Comparison of ENCODE assay signal across 14 cellular contexts in genomic region chr9:111910428-111910827, GRCh38. TPM values are rescaled to one million over a fixed set of nuclear protein-coding genes. Genes with fewer than 3 reads are reported as not detected.
DNase-seq lines count a peak whose midpoint lies in the region; ATAC-seq and TF ChIP-seq lines count a peak whose summit lies in the region.
"Had no signal": no experiment of that assay in that cellular context is flagged by ENCODE, and none has a peak within 500 bp of the region (broad histone marks: within the 10 kb centered on the region; RNA-seq: fewer than 3 reads in every experiment).

No MANE protein-coding gene starts in this region.

- H3K4me3 ChIP-seq in CD4-positive, CD25-positive, alpha-beta regulatory T cell (ENCODE audit: low read depth, low read length): peak overlapping the region; percentile 62
- H3K4me3 ChIP-seq in naive thymus-derived CD4-positive, alpha-beta T cell (ENCODE audit: low read length): no peak overlapping the region
- H3K4me3 ChIP-seq: breast epithelium, lung, neural progenitor cell, thyroid gland had no signal

- peaks cover 77% of the 10 kb centered on the region for H3K4me1 ChIP-seq in CD4-positive, CD25-positive, alpha-beta regulatory T cell (ENCODE audit: control insufficient read depth, insufficient read depth, low read length, poor library complexity, severe bottlenecking)
- peaks cover 40 to 65% of the 10 kb centered on the region in 2 donors for H3K4me1 ChIP-seq in naive thymus-derived CD4-positive, alpha-beta T cell (ENCODE audit: control insufficient read depth in 2 of 2, insufficient read depth in 2 of 2, low read length in 2 of 2)
- H3K4me1 ChIP-seq: neural progenitor cell had no signal

- POLR2A ChIA-PET in activated CD8-positive, alpha-beta T cell treated with anti-CD3 and anti-CD28 coated beads for 36 hours (lab: Charles Lee): no interaction called here
- POLR2A ChIA-PET in naive thymus-derived CD4-positive, alpha-beta T cell (lab: Charles Lee): no interaction called here

- peak in 1 of 3 donors; percentile 39 for DNase-seq in CD4-positive, CD25-positive, alpha-beta regulatory T cell
- DNase-seq in Calu3 (no peak), posterior cingulate gyrus (no peak), hepatic stellate cell (ENCODE audit: low spot score) (no peak), NCI-H446 (lab: John Stamatoyannopoulos, UW) (no peak)
- DNase-seq in activated CD8-positive, alpha-beta T cell treated with anti-CD3 and anti-CD28 coated beads for 36 hours: peak; percentile 41
- no peak for DNase-seq in naive thymus-derived CD4-positive, alpha-beta T cell
- DNase-seq: activated gamma-delta T cell treated with Interleukin-2 at 50 U/mL for 16 hours, right cardiac atrium, T-helper 9 cell, thyroid gland had no signal

- H3K9me3 Mint-ChIP-seq in CD4-positive, CD25-positive, alpha-beta regulatory T cell: no peaks in the 10 kb centered on the region
- no peaks in the 10 kb centered on the region for H3K9me3 Mint-ChIP-seq in Calu3 (ENCODE audit: low read depth, unreplicated experiment)
- H3K9me3 Mint-ChIP-seq in activated CD8-positive, alpha-beta T cell treated with anti-CD3 and anti-CD28 coated beads for 36 hours: no peaks in the 10 kb centered on the region
- H3K9me3 Mint-ChIP-seq in naive thymus-derived CD4-positive, alpha-beta T cell: no peaks in the 10 kb centered on the region
- H3K9me3 Mint-ChIP-seq: neural progenitor cell had no signal

- peaks cover 18% of the 10 kb centered on the region for H3K36me3 Mint-ChIP-seq in CD4-positive, CD25-positive, alpha-beta regulatory T cell
- peaks cover 63% of the 10 kb centered on the region for H3K36me3 Mint-ChIP-seq in Calu3 (ENCODE audit: insufficient read depth, unreplicated experiment)
- peaks cover 23% of the 10 kb centered on the region for H3K36me3 Mint-ChIP-seq in activated CD8-positive, alpha-beta T cell treated with anti-CD3 and anti-CD28 coated beads for 36 hours (ENCODE audit: low read depth)
- peaks cover 0 to 21% (median 7%) of the 10 kb centered on the region in 5 donors for H3K36me3 Mint-ChIP-seq in naive thymus-derived CD4-positive, alpha-beta T cell

- no peaks in the 10 kb centered on the region for H3K27me3 Mint-ChIP-seq in CD4-positive, CD25-positive, alpha-beta regulatory T cell
- H3K27me3 Mint-ChIP-seq in Calu3 (ENCODE audit: unreplicated experiment): no peaks in the 10 kb centered on the region
- no peaks in the 10 kb centered on the region for H3K27me3 Mint-ChIP-seq in activated CD8-positive, alpha-beta T cell treated with anti-CD3 and anti-CD28 coated beads for 36 hours
- no peaks in the 10 kb centered on the region for H3K27me3 Mint-ChIP-seq in naive thymus-derived CD4-positive, alpha-beta T cell

- no TSS peak for BruUV-seq in Calu3 (replicated peaks; lab: Mats Ljungman, UMichigan)

- H3K4me1 Mint-ChIP-seq in CD4-positive, CD25-positive, alpha-beta regulatory T cell: peaks cover 53 to 99% (median 86%) of the 10 kb centered on the region in 4 donors
- H3K4me1 Mint-ChIP-seq in Calu3 (ENCODE audit: low read depth, unreplicated experiment): peaks cover 74% of the 10 kb centered on the region
- peaks cover 86% of the 10 kb centered on the region for H3K4me1 Mint-ChIP-seq in activated CD8-positive, alpha-beta T cell treated with anti-CD3 and anti-CD28 coated beads for 36 hours (ENCODE audit: low read depth)
- H3K4me1 Mint-ChIP-seq in naive thymus-derived CD4-positive, alpha-beta T cell: peaks cover 73 to 100% (median 97%) of the 10 kb centered on the region in 7 donors
- H3K4me1 Mint-ChIP-seq: neural progenitor cell had no signal

- TF ChIP-seq CTCF in Calu3 (IDR thresholded peaks at IDR 0.05; ENCODE audit: unreplicated experiment): no peak
- no peak for TF ChIP-seq CTCF in activated CD8-positive, alpha-beta T cell treated with anti-CD3 and anti-CD28 coated beads for 36 hours (IDR thresholded peaks at IDR 0.05)

- H3K27ac Mint-ChIP-seq in CD4-positive, CD25-positive, alpha-beta regulatory T cell: peak overlapping the region; percentile 38 to 73 (median 50)
- peak overlapping the region; percentile 34 for H3K27ac Mint-ChIP-seq in Calu3 (ENCODE audit: unreplicated experiment)
- peak overlapping the region; percentile 7 for H3K27ac Mint-ChIP-seq in activated CD8-positive, alpha-beta T cell treated with anti-CD3 and anti-CD28 coated beads for 36 hours
- peak overlapping the region in 8 of 9 donors; percentile 16 to 84 (median 56) for H3K27ac Mint-ChIP-seq in naive thymus-derived CD4-positive, alpha-beta T cell
- H3K27ac Mint-ChIP-seq: neural progenitor cell had no signal

- H3K27me3 ChIP-seq in CD4-positive, CD25-positive, alpha-beta regulatory T cell (ENCODE audit: control insufficient read depth, insufficient read depth, low read length): no peaks in the 10 kb centered on the region
- no peaks in the 10 kb centered on the region for H3K27me3 ChIP-seq in naive thymus-derived CD4-positive, alpha-beta T cell (ENCODE audit: control insufficient read depth in 2 of 2, insufficient read depth in 2 of 2, low read length in 2 of 2)
- H3K27me3 ChIP-seq: breast epithelium, neural progenitor cell, thyroid gland had no signal

- no peak for ATAC-seq in CD4-positive, CD25-positive, alpha-beta regulatory T cell (ENCODE audit: low read depth in 2 of 2)
- ATAC-seq in activated CD8-positive, alpha-beta T cell treated with anti-CD3 and anti-CD28 coated beads for 36 hours: peak; percentile 25
- ATAC-seq in naive thymus-derived CD4-positive, alpha-beta T cell: peak; percentile 12
- ATAC-seq: right cardiac atrium had no signal

- intact Hi-C loops in Calu3 (cut with micrococcal nuclease; ENCODE audit: unreplicated experiment): loop anchor here (5.0 kb wide), 1 partner anchor 148 kb away; no protein-coding TSS in a partner anchor
- intact Hi-C loops in activated CD8-positive, alpha-beta T cell treated with anti-CD3 and anti-CD28 coated beads for 36 hours (cut with micrococcal nuclease): loop anchor here (1.0 to 10.0 kb wide), 3 partner anchors 76 to 146 kb away; no protein-coding TSS in a partner anchor
- intact Hi-C loops in naive thymus-derived CD4-positive, alpha-beta T cell (cut with micrococcal nuclease): no loop called here
- intact Hi-C loops in posterior cingulate gyrus (cut with DNase I): no loop called here

- CTCF ChIA-PET in Calu3 (lab: Charles Lee): no interaction called here
- CTCF ChIA-PET in activated CD8-positive, alpha-beta T cell treated with anti-CD3 and anti-CD28 coated beads for 36 hours (lab: Charles Lee): interaction anchor here (1.6 kb wide), 1 partner anchor 13 kb away, joined by 5 read pairs; no protein-coding TSS in a partner anchor
- CTCF ChIA-PET in naive thymus-derived CD4-positive, alpha-beta T cell (lab: Charles Lee): no interaction called here

- H3K27ac ChIP-seq in CD4-positive, CD25-positive, alpha-beta regulatory T cell (ENCODE audit: insufficient read depth, low read length, poor library complexity, severe bottlenecking): no peak overlapping the region
- no peak overlapping the region for H3K27ac ChIP-seq in naive thymus-derived CD4-positive, alpha-beta T cell (ENCODE audit: low read depth, low read length)
- H3K27ac ChIP-seq: breast epithelium, neural progenitor cell, thyroid gland had no signal

- H3K4me3 Mint-ChIP-seq in CD4-positive, CD25-positive, alpha-beta regulatory T cell: peak overlapping the region in 3 of 4 donors; percentile 55 to 71 (median 66)
- H3K4me3 Mint-ChIP-seq in Calu3 (ENCODE audit: low read depth, unreplicated experiment): peak overlapping the region; percentile 7
- H3K4me3 Mint-ChIP-seq in activated CD8-positive, alpha-beta T cell treated with anti-CD3 and anti-CD28 coated beads for 36 hours: peak overlapping the region; percentile 6
- peak overlapping the region; percentile 0 to 77 (median 48) for H3K4me3 Mint-ChIP-seq in naive thymus-derived CD4-positive, alpha-beta T cell
- H3K4me3 Mint-ChIP-seq: neural progenitor cell had no signal

- peaks cover 6% of the 10 kb centered on the region for H3K36me3 ChIP-seq in CD4-positive, CD25-positive, alpha-beta regulatory T cell (ENCODE audit: control insufficient read depth, insufficient read depth, low read length)
- H3K36me3 ChIP-seq in naive thymus-derived CD4-positive, alpha-beta T cell (ENCODE audit: control insufficient read depth in 2 of 3, insufficient read depth in 3 of 3, low read length in 3 of 3): no peaks in the 10 kb centered on the region
- H3K36me3 ChIP-seq: breast epithelium, thyroid gland had no signal

- H3K9me3 ChIP-seq in CD4-positive, CD25-positive, alpha-beta regulatory T cell (ENCODE audit: control insufficient read depth in 2 of 2, low read length in 2 of 2): no peaks in the 10 kb centered on the region
- H3K9me3 ChIP-seq in naive thymus-derived CD4-positive, alpha-beta T cell (ENCODE audit: control insufficient read depth in 2 of 3, low read length in 3 of 3): no peaks in the 10 kb centered on the region
- H3K9me3 ChIP-seq: breast epithelium, thyroid gland had no signal

RNA-seq across cellular contexts. Expression of gene UGCG, which starts 13.8 kb away (rescaled TPM):
- total RNA-seq in CD4-positive, CD25-positive, alpha-beta regulatory T cell: 39.6 TPM
- polyA plus RNA-seq in CD4-positive, CD25-positive, alpha-beta regulatory T cell: 10 to 100 TPM; 17.1 to 24.2 (median 21.3) TPM
- 75.5 and 84.8 TPM in 2 replicates for total RNA-seq in Calu3 (2022)
- total RNA-seq in activated CD8-positive, alpha-beta T cell treated with anti-CD3 and anti-CD28 coated beads for 36 hours: 10 to 100 TPM; 13.5 to 14.3 TPM
- 10 to 100 TPM; 21.1 to 40.9 (median 24.5) TPM for total RNA-seq in naive thymus-derived CD4-positive, alpha-beta T cell
- polyA plus RNA-seq in naive thymus-derived CD4-positive, alpha-beta T cell: 10 to 100 TPM in 1 of 2 donors, 1 to 10 TPM in 1; 10.0 to 13.8 TPM

Comparison
In these comparisons a context has a peak if more than half of its experiments do, and no peak if none do; other contexts are left out.
1. ATAC-seq: peak in activated CD8-positive, alpha-beta T cell treated with anti-CD3 and anti-CD28 coated beads for 36 hours (single experiment) and naive thymus-derived CD4-positive, alpha-beta T cell (single experiment); none in CD4-positive, CD25-positive, alpha-beta regulatory T cell (0 of 2).
2. H3K4me3 Mint-ChIP-seq: peak in every context shown above with its lines; median percentile 66 in CD4-positive, CD25-positive, alpha-beta regulatory T cell; 48 in naive thymus-derived CD4-positive, alpha-beta T cell; 7 in Calu3; 6 in activated CD8-positive, alpha-beta T cell treated with anti-CD3 and anti-CD28 coated beads for 36 hours.
3. intact Hi-C loops: an anchor here in Calu3 (5.0 kb wide) and activated CD8-positive, alpha-beta T cell treated with anti-CD3 and anti-CD28 coated beads for 36 hours (1.0 to 10.0 kb wide); none called in naive thymus-derived CD4-positive, alpha-beta T cell and posterior cingulate gyrus.
4. Peak in every context shown above with its lines, with median percentiles within 50 percentile points of each other: H3K27ac Mint-ChIP-seq.